In genomic region chr2:69386789-69387734, GRCh38 we compare ENCODE assay signal across 8 cellular contexts. TPM values are rescaled to one million over a fixed set of nuclear protein-coding genes. Genes with fewer than 3 reads are reported as not detected.
DNase-seq lines count a peak whose midpoint lies in the region; ATAC-seq and TF ChIP-seq lines count a peak whose summit lies in the region.

Gene GFPT1, minus strand, starts transcription at chr2:69387227. Its CDS starts 156 bp downstream, at chr2:69387071.

- H2BK5ac ChIP-seq in H9 (ENCODE audit: insufficient read length, low read length): no peak within 1 kb of the TSS

- H3K79me1 ChIP-seq in H9 (ENCODE audit: insufficient read depth, low read depth, low read length, poor library complexity, severe bottlenecking): no peaks in the 10 kb centered on the region

- H3K27ac ChIP-seq in H9 (ENCODE audit: insufficient read length, low read depth, low read length) (no peak within 1 kb of the TSS), neural cell (ENCODE audit: low read length) (peak within 1 kb of the TSS; percentile 80)

- no peaks in the 10 kb centered on the region for H4K20me1 ChIP-seq in H9 (ENCODE audit: control insufficient read depth, insufficient read depth, insufficient read length)
- H4K20me1 ChIP-seq in neural cell (ENCODE audit: insufficient read depth): no peaks in the 10 kb centered on the region

- no peak within 1 kb of the TSS for H4K8ac ChIP-seq in H9 (replicated peaks; ENCODE audit: insufficient read length, low read depth, low read length)

- peak within 1 kb of the TSS; percentile 86 for H3K4me3 ChIP-seq in MG63
- peak within 1 kb of the TSS; percentile 75 for H3K4me3 ChIP-seq in fibroblast of the aortic adventitia (ENCODE audit: low read depth, low read length)
- H3K4me3 ChIP-seq in neural cell (ENCODE audit: low read length): peak within 1 kb of the TSS; percentile 94

- no peak within 1 kb of the TSS for H4K5ac ChIP-seq in H9 (ENCODE audit: insufficient read length, low read depth, low read length)

- no peak within 1 kb of the TSS for H2BK20ac ChIP-seq in H9 (ENCODE audit: low read depth, low read length, poor library complexity, severe bottlenecking)

- H3K4me2 ChIP-seq in H9 (ENCODE audit: insufficient read depth, insufficient read length, low read length) (peak within 1 kb of the TSS; percentile 77), neural cell (ENCODE audit: low read length) (peak within 1 kb of the TSS; percentile 76)

- peaks cover 26 to 30% of the 10 kb centered on the region in 2 experiments for H3K4me1 Mint-ChIP-seq in H9
- peaks cover 32% of the 10 kb centered on the region for H3K4me1 Mint-ChIP-seq in stimulated activated naive CD8-positive, alpha-beta T cell treated with anti-CD3 and anti-CD28 coated beads, Interleukin-15, amount 100 ng/mL, for 72 hours

- H3K14ac ChIP-seq in H9 (ENCODE audit: insufficient read depth, low read length): peak within 1 kb of the TSS; percentile 58

- peak within 1 kb of the TSS; percentile 64 for H3K18ac ChIP-seq in H9 (ENCODE audit: insufficient read length, low read depth, low read length)

- no CpG with 5 or more reads among the region's 97 CpGs for WGBS in H9 (ENCODE audit: extremely low coverage, insufficient read length, low lambda C conversion rate)

- peak; percentile 57 for TF ChIP-seq EP300 in neural cell (conservative IDR thresholded peaks at IDR 0.05; ENCODE audit: poor library complexity, severe bottlenecking)

- H3K9me2 ChIP-seq in neural cell (ENCODE audit: insufficient read depth, low read length): no peaks in the 10 kb centered on the region

- H2AFZ ChIP-seq in H9 (ENCODE audit: low read length) (no peak within 1 kb of the TSS), neural cell (ENCODE audit: low read depth, low read length) (peak within 1 kb of the TSS; percentile 91)

- peak; percentile 96 for ATAC-seq in stimulated activated naive CD8-positive, alpha-beta T cell treated with anti-CD3 and anti-CD28 coated beads, Interleukin-15, amount 100 ng/mL, for 72 hours

- H2BK15ac ChIP-seq in H9 (ENCODE audit: low read depth, low read length): no peak within 1 kb of the TSS

- no peak for TF ChIP-seq RAD21 in neural cell (conservative IDR thresholded peaks at IDR 0.05)

- H3K4ac ChIP-seq in H9 (ENCODE audit: low read depth, low read length): no peak within 1 kb of the TSS

- H3K4me3 Mint-ChIP-seq in H9: peak within 1 kb of the TSS; percentile 84 to 90
- peak within 1 kb of the TSS; percentile 86 to 92 for H3K4me3 Mint-ChIP-seq in stimulated activated naive CD8-positive, alpha-beta T cell treated with anti-CD3 and anti-CD28 coated beads, Interleukin-15, amount 100 ng/mL, for 72 hours

- H3K27me3 Mint-ChIP-seq in H9 (ENCODE audit: low read depth): no peaks in the 10 kb centered on the region; the same call in 1 of the 2 replicates
- no peaks in the 10 kb centered on the region for H3K27me3 Mint-ChIP-seq in stimulated activated naive CD8-positive, alpha-beta T cell treated with anti-CD3 and anti-CD28 coated beads, Interleukin-15, amount 100 ng/mL, for 72 hours

- H3K27me3 ChIP-seq in H9 (ENCODE audit: insufficient read depth, low read length) (no peaks in the 10 kb centered on the region), MG63 (no peaks in the 10 kb centered on the region), neural cell (ENCODE audit: insufficient read depth, low read depth, low read length) (no peaks in the 10 kb centered on the region)

- H3K23me2 ChIP-seq in H9 (ENCODE audit: insufficient read length, low read depth, low read length, poor library complexity, severe bottlenecking): peaks cover 3% of the 10 kb centered on the region

- H4K91ac ChIP-seq in H9 (ENCODE audit: insufficient read length, low read depth, low read length): no peak within 1 kb of the TSS

- no peak within 1 kb of the TSS for H3K23ac ChIP-seq in H9 (ENCODE audit: insufficient read length, low read depth, low read length)

- no peak within 1 kb of the TSS for H3K56ac ChIP-seq in H9 (ENCODE audit: insufficient read length, low read depth, low read length)

- H3K9ac ChIP-seq in H9 (ENCODE audit: extremely low read depth, insufficient read length, low read length) (peak within 1 kb of the TSS; percentile 80), neural cell (ENCODE audit: low read length) (peak within 1 kb of the TSS; percentile 85)

- peak within 1 kb of the TSS; percentile 77 to 95 (median 89); a peak in 6 of 7 replicates for H3K27ac Mint-ChIP-seq in H9
- H3K27ac Mint-ChIP-seq in stimulated activated naive CD8-positive, alpha-beta T cell treated with anti-CD3 and anti-CD28 coated beads, Interleukin-15, amount 100 ng/mL, for 72 hours: peak within 1 kb of the TSS; percentile 96 to 97

- H2AK5ac ChIP-seq in H9 (ENCODE audit: insufficient read length, low read length): no peak within 1 kb of the TSS

- no peak within 1 kb of the TSS for H3T11ph ChIP-seq in H9 (ENCODE audit: low read length)

- no peaks in the 10 kb centered on the region for H3F3A ChIP-seq in neural cell (ENCODE audit: insufficient read depth, low read length, poor library complexity, severe bottlenecking)

- no peaks in the 10 kb centered on the region for H3K4me1 ChIP-seq in H9 (ENCODE audit: insufficient read depth, low read length)

- TF ChIP-seq CTCF in H9 (conservative IDR thresholded peaks at IDR 0.05) (no peak), fibroblast of the aortic adventitia (IDR thresholded peaks at IDR 0.05; ENCODE audit: insufficient read depth, low read length) (no peak), neural cell (IDR thresholded peaks at IDR 0.05; ENCODE audit: poor library complexity, severe bottlenecking) (no peak)

- DNase-seq in ELF-1 (ENCODE audit: low read depth, low spot score) (peak; percentile 94), H9 (peak; percentile 88), MG63 (peak; percentile 93), SHP77 treated with DMSO at 0.1 percent for 48 hours (lab: John Stamatoyannopoulos, UW) (peak; percentile 60), fibroblast of the aortic adventitia (ENCODE audit: low read depth) (peak; percentile 90)
- peak; percentile 97 for DNase-seq in activated effector memory CD4-positive, alpha-beta T cell treated with anti-CD3 and anti-CD28 coated beads, Interleukin-2, amount 50 U/mL, for 16 hours
- peak; percentile 90 to 94 for DNase-seq in stimulated activated naive CD8-positive, alpha-beta T cell treated with anti-CD3 and anti-CD28 coated beads, Interleukin-15, amount 100 ng/mL, for 72 hours

- no peak within 1 kb of the TSS for H2BK120ac ChIP-seq in H9 (ENCODE audit: low read depth, low read length, poor library complexity, severe bottlenecking)

- H3K36me3 Mint-ChIP-seq in H9 (ENCODE audit: insufficient read depth in 1 of 3, low read depth in 3 of 3): peaks cover 2 to 13% (median 3%) of the 10 kb centered on the region in 3 experiments; a peak in 4 of 7 replicates

- H3K36me3 ChIP-seq in MG63 (peaks cover 15% of the 10 kb centered on the region), neural cell (ENCODE audit: insufficient read depth, low read length) (no peaks in the 10 kb centered on the region)

- H3K9me3 ChIP-seq in H9 (ENCODE audit: control insufficient read depth, low read depth, low read length): no peaks in the 10 kb centered on the region
- H3K9me3 ChIP-seq in MG63: no peaks in the 10 kb centered on the region
- no peaks in the 10 kb centered on the region for H3K9me3 ChIP-seq in neural cell (ENCODE audit: low read length)

- H2BK12ac ChIP-seq in H9 (ENCODE audit: insufficient read length, low read depth, low read length): no peak within 1 kb of the TSS

- H3K9me3 Mint-ChIP-seq in H9: no peaks in the 10 kb centered on the region
- H3K9me3 Mint-ChIP-seq in stimulated activated naive CD8-positive, alpha-beta T cell treated with anti-CD3 and anti-CD28 coated beads, Interleukin-15, amount 100 ng/mL, for 72 hours: no peaks in the 10 kb centered on the region

- peaks cover 1% of the 10 kb centered on the region; the same call in 1 of the 2 replicates for H3K79me2 ChIP-seq in H9 (ENCODE audit: insufficient read depth, low read length)
- H3K79me2 ChIP-seq in neural cell (replicated peaks; ENCODE audit: insufficient read depth, low read length): peaks cover 42% of the 10 kb centered on the region

TF ChIP-seq in neural cell, 6 proteins besides CTCF, POLR2A, EP300 and RAD21:
- TF ChIP-seq MXI1 (conservative IDR thresholded peaks at IDR 0.05; ENCODE audit: poor library complexity, severe bottlenecking) (peak; percentile 89), SMC3 (conservative IDR thresholded peaks at IDR 0.05; ENCODE audit: poor library complexity) (peak; percentile 23), POLR2AphosphoS5 (IDR thresholded peaks at IDR 0.05) (peak; percentile 85), TAF1 (IDR thresholded peaks at IDR 0.05; ENCODE audit: low read depth) (peak; percentile 38), REST (IDR thresholded peaks at IDR 0.05; ENCODE audit: borderline replicate concordance) (peak; percentile 55), EZH2 (IDR thresholded peaks at IDR 0.05; ENCODE audit: borderline replicate concordance, insufficient read depth, low read length, poor library complexity, severe bottlenecking) (no peak)
TF ChIP-seq in neural cell: peak in this region for 5.

RNA-seq across cellular contexts. Expression of gene GFPT1, which starts in this region (rescaled TPM):
- total RNA-seq in H9 (2021): 75.8 and 84.4 TPM in 2 replicates
- total RNA-seq in MG63 (2014; rRNA removed; shearing (Covaris generic); ENCODE audit: low replicate concordance): 14.7 and 16.7 TPM in 2 replicates
- total RNA-seq in fibroblast of the aortic adventitia (ENCODE audit: low replicate concordance): 47.4 and 72.0 TPM in 2 replicates
- polyA plus RNA-seq in neural cell: 32.3 and 39.4 TPM in 2 replicates
- 96.2 and 107 TPM in 2 replicates for polyA minus RNA-seq in neural cell
